In genomic region chr4:52664479-52664878, GRCh38 we compare ENCODE assay signal across 19 cellular contexts. TPM values are rescaled to one million over a fixed set of nuclear protein-coding genes. Genes with fewer than 3 reads are reported as not detected.
DNase-seq lines count a peak whose midpoint lies in the region; ATAC-seq and TF ChIP-seq lines count a peak whose summit lies in the region.
"Had no signal": no experiment of that assay in that cellular context is flagged by ENCODE, and none has a peak within 500 bp of the region (broad histone marks: within the 10 kb centered on the region; RNA-seq: fewer than 3 reads in every experiment).

No MANE protein-coding gene starts in this region.

- H3K36me3 Mint-ChIP-seq in WTC11 = peaks cover 35% of the 10 kb centered on the region
- H3K36me3 Mint-ChIP-seq in endodermal cell (ENCODE audit: low read depth) = peaks cover 19% of the 10 kb centered on the region
- H3K36me3 Mint-ChIP-seq: CD4-positive, CD25-positive, alpha-beta regulatory T cell; T-cell had no signal

- H3K4me3 ChIP-seq in HCT116 (replicated peaks in 1 of 2; ENCODE audit: low read depth in 1 of 2, low read length in 2 of 2) (no peak overlapping the region), endodermal cell (ENCODE audit: low read length) (peak overlapping the region; percentile 70)
- H3K4me3 ChIP-seq: Peyer's patch, SJCRH30 had no signal

- H3K27me3 ChIP-seq in HCT116 (ENCODE audit: insufficient read depth, low read length) = no peaks in the 10 kb centered on the region
- H3K27me3 ChIP-seq in endodermal cell (ENCODE audit: control insufficient read depth, insufficient read depth, low read length, poor library complexity, severe bottlenecking) = no peaks in the 10 kb centered on the region
- H3K27me3 ChIP-seq: Peyer's patch, SJCRH30 had no signal

- peak; percentile 43; the same call in 1 of the 2 replicates for ATAC-seq in HCT116
- ATAC-seq in HG03442 (IDR thresholded peaks at IDR 0.05; ENCODE audit: unreplicated experiment) = peak; percentile 36
- peak; percentile 31 for ATAC-seq in WTC11
- ATAC-seq: T-cell had no signal

- H3K9ac ChIP-seq in HCT116 (ENCODE audit: low read length) = no peak overlapping the region
- H3K9ac ChIP-seq in endodermal cell (ENCODE audit: extremely low read depth, low read length, poor library complexity, severe bottlenecking) = no peak overlapping the region

- peaks cover 31% of the 10 kb centered on the region for H3K9me3 Mint-ChIP-seq in WTC11
- peaks cover 23% of the 10 kb centered on the region for H3K9me3 Mint-ChIP-seq in endodermal cell
- H3K9me3 Mint-ChIP-seq: T-cell had no signal

- H3K27ac Mint-ChIP-seq in WTC11 = no peak overlapping the region
- H3K27ac Mint-ChIP-seq in endodermal cell = no peak overlapping the region
- H3K27ac Mint-ChIP-seq: CD4-positive, CD25-positive, alpha-beta regulatory T cell; T-cell had no signal

- H3K79me2 ChIP-seq in HCT116 (ENCODE audit: insufficient read depth, low read length) = no peaks in the 10 kb centered on the region

- RAD21 ChIA-PET in HCT116 (lab: Charles Lee; ENCODE audit: low non-redundant PET in 1 of 2, low total read pairs in 2 of 2, uncharacterized antibody in 2 of 2, unreplicated experiment in 2 of 2) = no interaction called here

- no peak overlapping the region for H2AFZ ChIP-seq in HCT116 (ENCODE audit: low read depth, low read length, poor library complexity, severe bottlenecking)

- no peak for TF ChIP-seq CTCF in HCT116 (IDR thresholded peaks at IDR 0.05 in 2 of 3, conservative IDR thresholded peaks at IDR 0.05 in 1 of 3; ENCODE audit: borderline replicate concordance in 1 of 3, insufficient read depth in 1 of 3, low read depth in 2 of 3, low read length in 2 of 3)
- TF ChIP-seq CTCF in WTC11 (IDR thresholded peaks at IDR 0.05) = no peak
- no peak for TF ChIP-seq CTCF in endodermal cell (conservative IDR thresholded peaks at IDR 0.05)

- H3K9me3 ChIP-seq in HCT116 (ENCODE audit: control insufficient read depth in 1 of 2, insufficient read depth in 1 of 2, low read depth in 1 of 2, low read length in 2 of 2) = no peaks in the 10 kb centered on the region
- H3K9me3 ChIP-seq in endodermal cell (ENCODE audit: control insufficient read depth, low read length) = peaks cover 44% of the 10 kb centered on the region
- H3K9me3 ChIP-seq: Peyer's patch, SJCRH30 had no signal

- H3K9me2 ChIP-seq in HCT116 (ENCODE audit: insufficient read depth) = no peaks in the 10 kb centered on the region

- CTCF ChIA-PET in HCT116 (lab: Charles Lee) = interaction anchor here (1.4 to 2.0 kb wide), 2 partner anchors 119 to 289 kb away, joined by 7 to 13 read pairs; no protein-coding TSS in a partner anchor
- CTCF ChIA-PET in WTC11 (lab: Charles Lee) = interaction anchor here (1.0 to 1.4 kb wide), 2 partner anchors 76 to 119 kb away, joined by 3 read pairs; no protein-coding TSS in a partner anchor

- TF ChIP-seq RAD21 in HCT116 (IDR thresholded peaks at IDR 0.05; ENCODE audit: low read depth) = no peak

- H3K4me1 ChIP-seq in HCT116 (ENCODE audit: control insufficient read depth in 1 of 2, insufficient read depth in 2 of 2, low read length in 2 of 2) (peaks cover 8 to 30% of the 10 kb centered on the region in 2 experiments), endodermal cell (ENCODE audit: control insufficient read depth, insufficient read depth, low read length) (no peaks in the 10 kb centered on the region)
- H3K4me1 ChIP-seq: SJCRH30 had no signal

- H3K27ac ChIP-seq in HCT116 (ENCODE audit: low read depth, low read length) = no peak overlapping the region
- no peak overlapping the region for H3K27ac ChIP-seq in endodermal cell (ENCODE audit: low read depth, low read length)
- H3K27ac ChIP-seq: Peyer's patch, SJCRH30 had no signal

- H3K36me3 ChIP-seq in HCT116 (ENCODE audit: control insufficient read depth in 1 of 2, insufficient read depth in 2 of 2, low read length in 2 of 2) = no peaks in the 10 kb centered on the region
- peaks cover 15% of the 10 kb centered on the region for H3K36me3 ChIP-seq in endodermal cell (ENCODE audit: control insufficient read depth, insufficient read depth, low read length)
- H3K36me3 ChIP-seq: Peyer's patch, SJCRH30 had no signal

- POLR2A ChIA-PET in HCT116 (lab: Charles Lee) = no interaction called here
- POLR2A ChIA-PET in WTC11 (lab: Charles Lee) = no interaction called here

- BruUV-seq in HCT116 (replicated peaks; lab: Mats Ljungman, UMichigan) = no TSS peak

- no peak overlapping the region for H3K4me3 Mint-ChIP-seq in WTC11
- no peak overlapping the region for H3K4me3 Mint-ChIP-seq in endodermal cell
- H3K4me3 Mint-ChIP-seq: CD4-positive, CD25-positive, alpha-beta regulatory T cell; T-cell had no signal

- intact Hi-C loops in HCT116 (cut with micrococcal nuclease) = loop anchor here (2.0 kb wide), 2 partner anchors 120 to 318 kb away; no protein-coding TSS in a partner anchor

- H3K27me3 Mint-ChIP-seq in WTC11 (ENCODE audit: low read depth) (peaks cover 10% of the 10 kb centered on the region), endodermal cell (ENCODE audit: insufficient read depth) (peaks cover 2% of the 10 kb centered on the region)

- TF ChIP-seq POLR2A in HCT116 (IDR thresholded peaks at IDR 0.05; ENCODE audit: borderline replicate concordance, extremely low read depth, insufficient read depth, insufficient read length) = no peak

- no peak overlapping the region for H3K4me2 ChIP-seq in HCT116 (ENCODE audit: low read length)

- peaks cover 20% of the 10 kb centered on the region for H3K4me1 Mint-ChIP-seq in WTC11
- H3K4me1 Mint-ChIP-seq in endodermal cell = peaks cover 18% of the 10 kb centered on the region

- DNase-seq in HCT116 (ENCODE audit: low read depth, low spot score) = no peak
- no peak for DNase-seq in WTC11 (ENCODE audit: low spot score)
- DNase-seq in endodermal cell = no peak
- no peak for DNase-seq in HuH-7.5 (ENCODE audit: low spot score)
- DNase-seq in stimulated activated CD4-positive, alpha-beta T cell treated with anti-CD3 and anti-CD28 coated beads, Interleukin-4, amount 100 ng/mL, for 1 hour = no peak
- DNase-seq in NOMO-1 (lab: John Stamatoyannopoulos, UW; ENCODE audit: unreplicated experiment in 2 of 2) = no peak
- DNase-seq: CD4-positive, CD25-positive, alpha-beta regulatory T cell; EL; GF-D8; NCI-H1092 treated with DMSO at 0.1 percent for 48 hours; NCI-H146; NCI-H2029; NCI-H2227 treated with DMSO at 0.1 percent for 48 hours; NCI-H510A; NK-92 treated with Interleukin-12 subunit alpha and Interleukin-12 subunit beta, amount 100 ng/mL, for 24 hours; Peyer's patch; T-cell had no signal

- no peaks in the 10 kb centered on the region for H4K20me1 ChIP-seq in HCT116 (ENCODE audit: insufficient read depth)

TF ChIP-seq in HCT116, 20 proteins besides CTCF, POLR2A, EP300 and RAD21:
- TF ChIP-seq CBX3 (IDR thresholded peaks at IDR 0.05; ENCODE audit: low read depth) (no peak), ATF3 (IDR thresholded peaks at IDR 0.05) (no peak), YY1 (IDR thresholded peaks at IDR 0.05; ENCODE audit: extremely low read depth, insufficient replicate concordance, low read depth, low read length) (no peak), SP1 (IDR thresholded peaks at IDR 0.05; ENCODE audit: low read depth) (no peak), ZFX (IDR thresholded peaks at IDR 0.05) (no peak), POLR2AphosphoS5 (IDR thresholded peaks at IDR 0.05; ENCODE audit: low read depth, low read length) (no peak)

TF ChIP-seq in WTC11, 78 proteins besides CTCF, POLR2A, EP300 and RAD21 (continues in another document):
- no peak for TF ChIP-seq FOXP4 (CRISPR knock-in tag; IDR thresholded peaks at IDR 0.05)
- TF ChIP-seq NR1H2 (CRISPR knock-in tag; IDR thresholded peaks at IDR 0.05) = no peak
- TF ChIP-seq NFYB (CRISPR knock-in tag; conservative IDR thresholded peaks at IDR 0.05; ENCODE audit: low read depth) = no peak
- TF ChIP-seq PRRX2 (CRISPR knock-in tag; IDR thresholded peaks at IDR 0.05) = no peak
- TF ChIP-seq JAZF1 (CRISPR knock-in tag; IDR thresholded peaks at IDR 0.05) = no peak
- no peak for TF ChIP-seq AR (CRISPR knock-in tag; IDR thresholded peaks at IDR 0.05)
- TF ChIP-seq ZBTB21 (CRISPR knock-in tag; IDR thresholded peaks at IDR 0.05; ENCODE audit: borderline replicate concordance) = no peak
- TF ChIP-seq ZNF232 (CRISPR knock-in tag; IDR thresholded peaks at IDR 0.05) = no peak

RNA-seq across cellular contexts. Expression of gene USP46, which starts 5.4 kb away (rescaled TPM):
- 36.6 TPM for total RNA-seq in HCT116 (2021; ENCODE audit: unreplicated experiment)
- 10.7 and 12.6 TPM in 2 replicates for polyA plus RNA-seq in HCT116 (2012)
- 48.1 to 54.1 TPM (median 49.5 TPM) in 3 replicates for total RNA-seq in WTC11 (2021)
- total RNA-seq in endodermal cell = 10 to 100 TPM; 42.0 to 42.9 TPM
- polyA plus RNA-seq in endodermal cell (2013, experiment 1 of 2) = 30.4 TPM
- 28.4 TPM for polyA plus RNA-seq in endodermal cell (2013, experiment 2 of 2)
